In genomic region chr5:123209163-123210013, GRCh38 we compare ENCODE assay signal across 9 cellular contexts.
A peak's percentile ranks its signal among the peaks of the same experiment; 100 is the strongest.
DNase-seq lines count a peak whose midpoint lies in the region; ATAC-seq and TF ChIP-seq lines count a peak whose summit lies in the region.
"Had no signal": no experiment of that assay in that cellular context is flagged by ENCODE, and none has a peak within 500 bp of the region (broad histone marks: within the 10 kb centered on the region; RNA-seq: fewer than 3 reads in every experiment).

No MANE protein-coding gene starts in this region.

- H3F3A ChIP-seq in MM.1S (ENCODE audit: insufficient read depth, low read length), result no peaks in the 10 kb centered on the region

- H3K9me2 ChIP-seq in MM.1S (replicated peaks; ENCODE audit: insufficient read depth, low read length), result no peaks in the 10 kb centered on the region

- H3K4me1 ChIP-seq in right cardiac atrium (ENCODE audit: control insufficient read depth, insufficient read depth, low read length), result no peaks in the 10 kb centered on the region
- H3K4me1 ChIP-seq in right atrium auricular region, result peaks cover 0 to 5% of the 10 kb centered on the region in 2 donors
- H3K4me1 ChIP-seq in MM.1S (ENCODE audit: low read length), result no peaks in the 10 kb centered on the region

- no peak overlapping the region for H3K4me2 ChIP-seq in MM.1S (ENCODE audit: low read depth, low read length)

- DNase-seq in right cardiac atrium (peak in 1 of 3 donors; percentile 46), right atrium auricular region (ENCODE audit: low spot score) (no peak), KBM-7 (peak; percentile 9), epithelial cell of esophagus (ENCODE audit: low read depth) (peak; percentile 87), retina (no peak), MM.1S (no peak), NCI-H2029 (lab: John Stamatoyannopoulos, UW) (no peak)
- DNase-seq: CD4-positive, alpha-beta T cell had no signal

- no peaks in the 10 kb centered on the region for H3K79me2 ChIP-seq in MM.1S (ENCODE audit: low read length)

- no peak overlapping the region for H2AFZ ChIP-seq in MM.1S (ENCODE audit: low read length)

- no peaks in the 10 kb centered on the region for H3K9me3 ChIP-seq in right cardiac atrium (ENCODE audit: control insufficient read depth, low read length)
- H3K9me3 ChIP-seq in right atrium auricular region, result no peaks in the 10 kb centered on the region
- no peaks in the 10 kb centered on the region for H3K9me3 ChIP-seq in MM.1S (replicated peaks; ENCODE audit: insufficient read depth, low read length)

- in situ Hi-C loops in KBM-7 (cut with MboI; ENCODE audit: low pct_unique_long_range_greater_than_20kb, low sequenced_read_pairs), result no loop called here

- H3K27me3 ChIP-seq in right cardiac atrium (ENCODE audit: control insufficient read depth, insufficient read depth) (no peaks in the 10 kb centered on the region), right atrium auricular region (no peaks in the 10 kb centered on the region), MM.1S (replicated peaks; ENCODE audit: insufficient read depth, low read length) (no peaks in the 10 kb centered on the region)

- no peaks in the 10 kb centered on the region for H3K36me3 ChIP-seq in right atrium auricular region
- H3K36me3 ChIP-seq in MM.1S (replicated peaks; ENCODE audit: insufficient read depth, low read length), result no peaks in the 10 kb centered on the region

- no peak for TF ChIP-seq CTCF in right atrium auricular region (IDR thresholded peaks at IDR 0.05)
- no peak for TF ChIP-seq CTCF in epithelial cell of esophagus (IDR thresholded peaks at IDR 0.05; ENCODE audit: insufficient read depth, low read depth, low read length, missing control alignments)
- no peak for TF ChIP-seq CTCF in MM.1S (IDR thresholded peaks at IDR 0.05; ENCODE audit: low read length)

- WGBS in right cardiac atrium, result 55% methylated on average over 3 of the region's 3 CpGs

- H3K9ac ChIP-seq in MM.1S (ENCODE audit: low read length), result no peak overlapping the region

- H4K20me1 ChIP-seq in MM.1S (ENCODE audit: insufficient read depth, low read length), result no peaks in the 10 kb centered on the region

- H3K27ac ChIP-seq in right cardiac atrium (ENCODE audit: low read length), result no peak overlapping the region
- H3K27ac ChIP-seq in right atrium auricular region, result no peak overlapping the region
- H3K27ac ChIP-seq in MM.1S (ENCODE audit: low read length), result no peak overlapping the region

- H3K4me3 ChIP-seq in right cardiac atrium (ENCODE audit: low read length) (no peak overlapping the region), right atrium auricular region (no peak overlapping the region), epithelial cell of esophagus (ENCODE audit: low read length) (no peak overlapping the region), MM.1S (ENCODE audit: low read length) (no peak overlapping the region)

- intact Hi-C loops in right cardiac atrium (cut with DNase I), result no loop called here

- ATAC-seq in right cardiac atrium (peak; percentile 18 to 31), HG03571 (IDR thresholded peaks at IDR 0.05; ENCODE audit: unreplicated experiment) (no peak)

Comparison
In these comparisons a context has a peak if more than half of its experiments do, and no peak if none do; other contexts are left out.
1. DNase-seq: peak in KBM-7 (single experiment) and epithelial cell of esophagus (single experiment); none in right atrium auricular region (single experiment), retina (single experiment), MM.1S (single experiment) and NCI-H2029 (single experiment).